ENCODE assay signal across 20 cellular contexts in the genomic region with DNA sequence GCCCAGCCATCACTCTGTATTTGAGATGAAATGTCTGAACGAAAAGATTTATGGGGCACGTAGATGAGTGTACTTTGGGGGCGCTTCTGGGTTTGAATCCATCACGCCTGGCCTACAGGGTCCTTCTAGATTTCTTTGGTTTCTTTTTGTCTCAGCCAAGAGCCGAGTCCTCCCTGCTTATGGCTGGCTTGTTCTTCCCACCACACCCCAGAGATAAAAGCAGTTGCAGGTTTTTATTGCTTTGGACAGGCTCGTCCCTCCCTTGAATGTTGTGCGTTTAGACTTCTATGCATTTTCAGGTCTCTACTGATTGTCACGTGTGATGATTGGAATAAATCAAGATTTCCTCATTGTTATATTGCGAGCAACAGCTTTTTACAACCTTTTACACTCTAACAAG. TPM values are rescaled to one million over a fixed set of nuclear protein-coding genes. Genes with fewer than 3 reads are reported as not detected.
DNase-seq lines count a peak whose midpoint lies in the region; ATAC-seq and TF ChIP-seq lines count a peak whose summit lies in the region.
"Had no signal": no experiment of that assay in that cellular context is flagged by ENCODE, and none has a peak within 500 bp of the region (broad histone marks: within the 10 kb centered on the region; RNA-seq: fewer than 3 reads in every experiment).

No MANE protein-coding gene starts in this region.

- intact Hi-C loops in colonic mucosa (cut with DNase I), result no loop called here
- intact Hi-C loops in transverse colon (cut with DNase I; ENCODE audit: low total_unique reads), result no loop called here

- no peak for TF ChIP-seq EP300 in transverse colon (IDR thresholded peaks at IDR 0.05; ENCODE audit: low read depth)

- H3K9ac ChIP-seq in colonic mucosa (ENCODE audit: low read depth in 2 of 2, low read length in 2 of 2), result peak overlapping the region; percentile 8 to 81
- peak overlapping the region; percentile 43 to 68 for H3K9ac ChIP-seq in mucosa of rectum (ENCODE audit: low read depth in 1 of 2, low read length in 2 of 2)

- H3K27me3 ChIP-seq in colonic mucosa (no peaks in the 10 kb centered on the region), mucosa of rectum (ENCODE audit: control insufficient read depth in 2 of 2, insufficient read depth in 2 of 2, low read length in 2 of 2) (no peaks in the 10 kb centered on the region), transverse colon (no peaks in the 10 kb centered on the region), BE2C (peaks cover 34% of the 10 kb centered on the region)

- no peaks in the 10 kb centered on the region for H3K9me3 ChIP-seq in colonic mucosa
- no peaks in the 10 kb centered on the region for H3K9me3 ChIP-seq in mucosa of rectum (ENCODE audit: control insufficient read depth in 2 of 2, low read length in 2 of 2)
- no peaks in the 10 kb centered on the region for H3K9me3 ChIP-seq in transverse colon
- no peaks in the 10 kb centered on the region for H3K9me3 ChIP-seq in BE2C

- DNase-seq in LoVo (ENCODE audit: low spot score) (peak; percentile 12), colonic mucosa (peak; percentile 77), transverse colon (peak; percentile 72), NCI-H226 (no peak), BE2C (no peak)
- DNase-seq: 8988T; ACHN; AML-193; C1 segment of cervical spinal cord; Calu3; CD4-positive, alpha-beta memory T cell; COR-L47; DMS53; DMS79 treated with DMSO at 0.1 percent for 48 hours; GF-D8; GOT3; HCEC 1CT had no signal

- H3K36me3 ChIP-seq in colonic mucosa, result no peaks in the 10 kb centered on the region
- H3K36me3 ChIP-seq in mucosa of rectum (ENCODE audit: control insufficient read depth in 2 of 2, insufficient read depth in 2 of 2, low read length in 2 of 2), result no peaks in the 10 kb centered on the region
- no peaks in the 10 kb centered on the region for H3K36me3 ChIP-seq in transverse colon
- H3K36me3 ChIP-seq in BE2C, result no peaks in the 10 kb centered on the region

- TF ChIP-seq CTCF in colonic mucosa (IDR thresholded peaks at IDR 0.05) (no peak), transverse colon (IDR thresholded peaks at IDR 0.05) (no peak), BE2C (IDR thresholded peaks at IDR 0.05; ENCODE audit: low read depth, low read length) (no peak)

- WGBS in transverse colon (ENCODE audit: low coverage in 1 of 2), 2 donors, result 35 to 53% methylated on average over 5 to 9 of the region's 9 CpGs

- H3K4me3 ChIP-seq in colonic mucosa (no peak overlapping the region), mucosa of rectum (ENCODE audit: low read length in 2 of 2) (peak overlapping the region; percentile 61 to 66), transverse colon (peak overlapping the region in 3 of 4 donors; percentile 13 to 40 (median 26)), BE2C (ENCODE audit: low read depth, low read length) (no peak overlapping the region)
- H3K4me3 ChIP-seq: A549 had no signal

- TF ChIP-seq POLR2A in transverse colon (IDR thresholded peaks at IDR 0.05), result peak; percentile 73

- H3K4me1 ChIP-seq in colonic mucosa (no peaks in the 10 kb centered on the region), mucosa of rectum (ENCODE audit: control insufficient read depth in 2 of 2, insufficient read depth in 2 of 2, low read length in 2 of 2) (peaks cover 0 to 11% of the 10 kb centered on the region in 2 donors), transverse colon (peaks cover 0 to 13% (median 6%) of the 10 kb centered on the region in 4 donors), BE2C (no peaks in the 10 kb centered on the region)

- H3K27ac ChIP-seq in colonic mucosa (peak overlapping the region; percentile 71), mucosa of rectum (ENCODE audit: low read depth in 2 of 2, low read length in 2 of 2) (peak overlapping the region; percentile 90 to 92), transverse colon (peak overlapping the region; percentile 80 to 87 (median 84))
- H3K27ac ChIP-seq: A549 had no signal

- in situ Hi-C loops in transverse colon (cut with MboI; ENCODE audit: low pct_ligation_motif_present in 1 of 4, low pct_unique_long_range_greater_than_20kb in 1 of 4, low sequenced_read_pairs in 3 of 4), result no loop called here

- ATAC-seq in GM18502 (IDR thresholded peaks at IDR 0.05; ENCODE audit: poor library complexity, unreplicated experiment), result no peak
- ATAC-seq: A549 had no signal

RNA-seq across cellular contexts. Expression of gene OTUD7A, which starts 55.1 kb away (rescaled TPM):
- total RNA-seq in colonic mucosa (1 to 10 TPM; 3.3 to 5.3 TPM), transverse colon (10 to 100 TPM in 3 of 4 donors, 1 to 10 TPM in 1; 8.6 to 62.5 (median 22.2) TPM)
- 1.8 TPM for polyA plus RNA-seq in BE2C (2012; ENCODE audit: insufficient read depth, insufficient read length, low read depth)

Comparison
In these comparisons a context has a peak if more than half of its experiments do, and no peak if none do; other contexts are left out.
1. DNase-seq: peak in LoVo (single experiment), colonic mucosa (single experiment) and transverse colon (single experiment); none in NCI-H226 (single experiment) and BE2C (single experiment).
2. H3K4me3 ChIP-seq: peak in mucosa of rectum (2 of 2) and transverse colon (3 of 4); none in colonic mucosa (single experiment) and BE2C (single experiment).
3. Peak in every context shown above with its lines, with median percentiles within 50 percentile points of each other: H3K27ac ChIP-seq.